8 cellular contexts compared by ENCODE assay signal in genomic region chr15:88904257-88904807, GRCh38. TPM values are rescaled to one million over a fixed set of nuclear protein-coding genes. Genes with fewer than 3 reads are reported as not detected.
DNase-seq lines count a peak whose midpoint lies in the region; ATAC-seq and TF ChIP-seq lines count a peak whose summit lies in the region.

No MANE protein-coding gene starts in this region.

- H3K27me3 Mint-ChIP-seq in T-helper 2 cell treated with Interferon-gamma antibody and Interleukin-4, amounts not matched to agents 5 μg/mL and 100 μg/mL, for 36 hours (ENCODE audit: low read depth) = no peaks in the 10 kb centered on the region
- H3K27me3 Mint-ChIP-seq in neural crest cell (ENCODE audit: low read depth) = no peaks in the 10 kb centered on the region

- H3F3A ChIP-seq in Loucy (ENCODE audit: low read depth) (no peaks in the 10 kb centered on the region), MM.1S (ENCODE audit: insufficient read depth, low read length) (no peaks in the 10 kb centered on the region)

- H3K9me3 ChIP-seq in Loucy (ENCODE audit: insufficient read depth, low read depth, low read length) (no peaks in the 10 kb centered on the region), MM.1S (replicated peaks; ENCODE audit: insufficient read depth, low read length) (no peaks in the 10 kb centered on the region)

- peak overlapping the region; percentile 44 for H3K4me3 Mint-ChIP-seq in T-helper 2 cell treated with Interferon-gamma antibody and Interleukin-4, amounts not matched to agents 5 μg/mL and 100 μg/mL, for 36 hours
- H3K4me3 Mint-ChIP-seq in neural crest cell = peak overlapping the region; percentile 66

- H3K36me3 ChIP-seq in Loucy (ENCODE audit: insufficient read depth, low read length) (peaks cover 37% of the 10 kb centered on the region; the same call in 1 of the 2 replicates), MM.1S (replicated peaks; ENCODE audit: insufficient read depth, low read length) (no peaks in the 10 kb centered on the region)

- H3K4me1 Mint-ChIP-seq in T-helper 2 cell treated with Interferon-gamma antibody and Interleukin-4, amounts not matched to agents 5 μg/mL and 100 μg/mL, for 36 hours (ENCODE audit: low read depth) = peaks cover 24% of the 10 kb centered on the region
- peaks cover 11% of the 10 kb centered on the region for H3K4me1 Mint-ChIP-seq in neural crest cell

- peaks cover 12% of the 10 kb centered on the region for H3K36me3 Mint-ChIP-seq in T-helper 2 cell treated with Interferon-gamma antibody and Interleukin-4, amounts not matched to agents 5 μg/mL and 100 μg/mL, for 36 hours (ENCODE audit: low read depth)
- H3K36me3 Mint-ChIP-seq in neural crest cell (ENCODE audit: low read depth) = peaks cover 13% of the 10 kb centered on the region

- peak overlapping the region; percentile 82 for H3K27ac Mint-ChIP-seq in T-helper 2 cell treated with Interferon-gamma antibody and Interleukin-4, amounts not matched to agents 5 μg/mL and 100 μg/mL, for 36 hours
- no peak overlapping the region for H3K27ac Mint-ChIP-seq in neural crest cell (ENCODE audit: unreplicated experiment)

- H4K20me1 ChIP-seq in Loucy (ENCODE audit: insufficient read depth, low read length, poor library complexity, severe bottlenecking) (peaks cover 11% of the 10 kb centered on the region), MM.1S (ENCODE audit: insufficient read depth, low read length) (no peaks in the 10 kb centered on the region)

- H3K4me2 ChIP-seq in Loucy (ENCODE audit: low read depth, low read length, poor library complexity, severe bottlenecking) (peak overlapping the region; percentile 53), MM.1S (ENCODE audit: low read depth, low read length) (no peak overlapping the region)

- H3K9me3 Mint-ChIP-seq in T-helper 2 cell treated with Interferon-gamma antibody and Interleukin-4, amounts not matched to agents 5 μg/mL and 100 μg/mL, for 36 hours = no peaks in the 10 kb centered on the region
- H3K9me3 Mint-ChIP-seq in neural crest cell = no peaks in the 10 kb centered on the region

- H2AFZ ChIP-seq in Loucy (ENCODE audit: low read length) (no peak overlapping the region), MM.1S (ENCODE audit: low read length) (no peak overlapping the region)

- H3K4me3 ChIP-seq in Loucy (ENCODE audit: low read length, poor library complexity, severe bottlenecking) = peak overlapping the region; percentile 22
- H3K4me3 ChIP-seq in MM.1S (ENCODE audit: low read length) = no peak overlapping the region

- no peaks in the 10 kb centered on the region for H3K9me2 ChIP-seq in Loucy (replicated peaks; ENCODE audit: low read depth, low read length)
- no peaks in the 10 kb centered on the region for H3K9me2 ChIP-seq in MM.1S (replicated peaks; ENCODE audit: insufficient read depth, low read length)

- TF ChIP-seq CTCF in Loucy (conservative IDR thresholded peaks at IDR 0.05; ENCODE audit: low read length) (no peak), neural crest cell (conservative IDR thresholded peaks at IDR 0.05) (no peak), MM.1S (IDR thresholded peaks at IDR 0.05; ENCODE audit: low read length) (no peak)

- peak; percentile 27 for ATAC-seq in GM21737 (IDR thresholded peaks at IDR 0.05; ENCODE audit: unreplicated experiment)

- peaks cover 25% of the 10 kb centered on the region; the same call in 1 of the 2 replicates for H3K79me2 ChIP-seq in Loucy (ENCODE audit: insufficient read depth, low read length)
- no peaks in the 10 kb centered on the region for H3K79me2 ChIP-seq in MM.1S (ENCODE audit: low read length)

- peaks cover 12% of the 10 kb centered on the region for H3K4me1 ChIP-seq in Loucy (ENCODE audit: insufficient read depth, low read length, poor library complexity, severe bottlenecking)
- H3K4me1 ChIP-seq in MM.1S (ENCODE audit: low read length) = no peaks in the 10 kb centered on the region

- H3K27ac ChIP-seq in MM.1S (ENCODE audit: low read length) = no peak overlapping the region

- peak overlapping the region; percentile 31 for H3K9ac ChIP-seq in Loucy (ENCODE audit: low read depth, low read length, poor library complexity, severe bottlenecking)
- H3K9ac ChIP-seq in MM.1S (ENCODE audit: low read length) = no peak overlapping the region

- H3K27me3 ChIP-seq in Loucy (ENCODE audit: insufficient read depth, low read length, poor library complexity, severe bottlenecking) (no peaks in the 10 kb centered on the region), MM.1S (replicated peaks; ENCODE audit: insufficient read depth, low read length) (no peaks in the 10 kb centered on the region)

- DNase-seq in T-helper 2 cell treated with Interferon-gamma antibody and Interleukin-4, amounts not matched to agents 5 μg/mL and 100 μg/mL, for 36 hours (ENCODE audit: low spot score) = no peak
- DNase-seq in T-helper 2 cell (no peak), neural crest cell (ENCODE audit: low read depth, low spot score) (no peak), NCI-H187 treated with DMSO at 0.1 percent for 48 hours (lab: John Stamatoyannopoulos, UW) (no peak), GM19238 (ENCODE audit: insufficient read length, low spot score) (no peak), MM.1S (no peak)

RNA-seq across cellular contexts. Expression of gene MFGE8, which starts 8.8 kb away (rescaled TPM):
- 104 and 113 TPM in 2 replicates for total RNA-seq in neural crest cell

RNA-seq across cellular contexts. Expression of gene HAPLN3, which starts 9.0 kb away (rescaled TPM):
- total RNA-seq in neural crest cell = 2.4 and 2.9 TPM in 2 replicates
